1 cellular context compared by ENCODE assay signal in the genomic region with DNA sequence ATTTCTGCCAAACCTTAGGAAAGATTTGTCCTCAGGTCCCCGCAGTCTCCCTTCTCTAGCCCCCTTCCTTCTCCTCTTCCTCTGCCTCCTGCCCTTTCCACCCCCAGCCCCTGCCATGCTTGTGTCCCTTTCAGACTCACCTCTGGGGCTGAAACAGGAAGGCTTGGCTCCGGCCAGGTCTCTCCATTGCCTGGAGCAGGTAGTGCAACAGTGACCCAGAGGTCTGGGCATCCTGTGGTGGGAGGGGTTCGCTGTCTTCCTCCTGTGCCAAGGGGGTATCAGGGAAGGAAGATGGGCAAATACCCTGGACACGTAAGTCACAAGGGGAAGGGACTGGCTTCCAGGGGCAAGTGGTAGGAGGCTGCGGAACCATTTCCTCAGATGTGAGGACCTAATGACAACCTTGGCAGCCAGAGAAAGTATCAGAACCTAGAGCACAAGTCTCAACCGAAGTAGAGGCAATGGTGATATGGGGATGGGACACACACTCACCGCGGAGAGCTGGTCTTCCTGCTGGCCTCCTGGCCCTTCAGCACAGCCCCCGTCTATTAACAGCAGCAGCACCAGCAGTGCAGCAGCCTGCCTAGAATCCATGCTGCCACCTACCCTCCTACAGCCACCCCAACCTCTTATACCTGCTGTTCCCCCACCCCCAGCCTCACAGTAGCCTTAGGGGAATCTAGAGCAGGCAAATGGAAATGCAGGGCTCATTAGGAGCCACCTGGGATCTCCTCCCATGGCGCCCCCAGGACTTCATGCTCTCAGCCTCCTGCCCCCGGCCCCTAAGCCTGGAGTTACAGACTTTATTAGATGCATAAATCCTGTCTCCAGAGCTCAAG.
TF ChIP-seq lines count a peak whose summit lies in the region.

A gene with protein sequence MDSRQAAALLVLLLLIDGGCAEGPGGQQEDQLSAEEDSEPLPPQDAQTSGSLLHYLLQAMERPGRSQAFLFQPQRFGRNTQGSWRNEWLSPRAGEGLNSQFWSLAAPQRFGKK (minus strand): TSS at position 604 of the 839 bp plus-strand sequence. CDS start 10 bp downstream, at position 594.

TF ChIP-seq in GM23338, 12 proteins besides CTCF, POLR2A, EP300 and RAD21 (continued from another document):
- TF ChIP-seq, protein P1, sequence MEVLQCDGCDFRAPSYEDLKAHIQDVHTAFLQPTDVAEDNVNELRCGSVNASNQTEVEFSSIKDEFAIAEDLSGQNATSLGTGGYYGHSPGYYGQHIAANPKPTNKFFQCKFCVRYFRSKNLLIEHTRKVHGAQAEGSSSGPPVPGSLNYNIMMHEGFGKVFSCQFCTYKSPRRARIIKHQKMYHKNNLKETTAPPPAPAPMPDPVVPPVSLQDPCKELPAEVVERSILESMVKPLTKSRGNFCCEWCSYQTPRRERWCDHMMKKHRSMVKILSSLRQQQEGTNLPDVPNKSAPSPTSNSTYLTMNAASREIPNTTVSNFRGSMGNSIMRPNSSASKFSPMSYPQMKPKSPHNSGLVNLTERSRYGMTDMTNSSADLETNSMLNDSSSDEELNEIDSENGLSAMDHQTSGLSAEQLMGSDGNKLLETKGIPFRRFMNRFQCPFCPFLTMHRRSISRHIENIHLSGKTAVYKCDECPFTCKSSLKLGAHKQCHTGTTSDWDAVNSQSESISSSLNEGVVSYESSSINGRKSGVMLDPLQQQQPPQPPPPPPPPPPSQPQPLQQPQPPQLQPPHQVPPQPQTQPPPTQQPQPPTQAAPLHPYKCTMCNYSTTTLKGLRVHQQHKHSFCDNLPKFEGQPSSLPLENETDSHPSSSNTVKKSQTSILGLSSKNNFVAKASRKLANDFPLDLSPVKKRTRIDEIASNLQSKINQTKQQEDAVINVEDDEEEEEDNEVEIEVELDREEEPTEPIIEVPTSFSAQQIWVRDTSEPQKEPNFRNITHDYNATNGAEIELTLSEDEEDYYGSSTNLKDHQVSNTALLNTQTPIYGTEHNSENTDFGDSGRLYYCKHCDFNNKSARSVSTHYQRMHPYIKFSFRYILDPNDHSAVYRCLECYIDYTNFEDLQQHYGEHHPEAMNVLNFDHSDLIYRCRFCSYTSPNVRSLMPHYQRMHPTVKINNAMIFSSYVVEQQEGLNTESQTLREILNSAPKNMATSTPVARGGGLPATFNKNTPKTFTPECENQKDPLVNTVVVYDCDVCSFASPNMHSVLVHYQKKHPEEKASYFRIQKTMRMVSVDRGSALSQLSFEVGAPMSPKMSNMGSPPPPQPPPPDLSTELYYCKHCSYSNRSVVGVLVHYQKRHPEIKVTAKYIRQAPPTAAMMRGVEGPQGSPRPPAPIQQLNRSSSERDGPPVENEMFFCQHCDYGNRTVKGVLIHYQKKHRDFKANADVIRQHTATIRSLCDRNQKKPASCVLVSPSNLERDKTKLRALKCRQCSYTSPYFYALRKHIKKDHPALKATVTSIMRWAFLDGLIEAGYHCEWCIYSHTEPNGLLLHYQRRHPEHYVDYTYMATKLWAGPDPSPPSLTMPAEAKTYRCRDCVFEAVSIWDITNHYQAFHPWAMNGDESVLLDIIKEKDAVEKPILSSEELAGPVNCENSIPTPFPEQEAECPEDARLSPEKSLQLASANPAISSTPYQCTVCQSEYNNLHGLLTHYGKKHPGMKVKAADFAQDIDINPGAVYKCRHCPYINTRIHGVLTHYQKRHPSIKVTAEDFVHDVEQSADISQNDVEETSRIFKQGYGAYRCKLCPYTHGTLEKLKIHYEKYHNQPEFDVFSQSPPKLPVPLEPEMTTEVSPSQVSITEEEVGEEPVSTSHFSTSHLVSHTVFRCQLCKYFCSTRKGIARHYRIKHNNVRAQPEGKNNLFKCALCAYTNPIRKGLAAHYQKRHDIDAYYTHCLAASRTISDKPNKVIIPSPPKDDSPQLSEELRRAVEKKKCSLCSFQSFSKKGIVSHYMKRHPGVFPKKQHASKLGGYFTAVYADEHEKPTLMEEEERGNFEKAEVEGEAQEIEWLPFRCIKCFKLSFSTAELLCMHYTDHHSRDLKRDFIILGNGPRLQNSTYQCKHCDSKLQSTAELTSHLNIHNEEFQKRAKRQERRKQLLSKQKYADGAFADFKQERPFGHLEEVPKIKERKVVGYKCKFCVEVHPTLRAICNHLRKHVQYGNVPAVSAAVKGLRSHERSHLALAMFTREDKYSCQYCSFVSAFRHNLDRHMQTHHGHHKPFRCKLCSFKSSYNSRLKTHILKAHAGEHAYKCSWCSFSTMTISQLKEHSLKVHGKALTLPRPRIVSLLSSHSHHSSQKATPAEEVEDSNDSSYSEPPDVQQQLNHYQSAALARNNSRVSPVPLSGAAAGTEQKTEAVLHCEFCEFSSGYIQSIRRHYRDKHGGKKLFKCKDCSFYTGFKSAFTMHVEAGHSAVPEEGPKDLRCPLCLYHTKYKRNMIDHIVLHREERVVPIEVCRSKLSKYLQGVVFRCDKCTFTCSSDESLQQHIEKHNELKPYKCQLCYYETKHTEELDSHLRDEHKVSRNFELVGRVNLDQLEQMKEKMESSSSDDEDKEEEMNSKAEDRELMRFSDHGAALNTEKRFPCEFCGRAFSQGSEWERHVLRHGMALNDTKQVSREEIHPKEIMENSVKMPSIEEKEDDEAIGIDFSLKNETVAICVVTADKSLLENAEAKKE (CRISPR knock-in tag; IDR thresholded peaks at IDR 0.05), result no peak
- TF ChIP-seq JUNB (IDR thresholded peaks at IDR 0.05; ENCODE audit: unreplicated experiment), result no peak
